In genomic region chr3:146468234-146468931, GRCh38 we compare ENCODE assay signal across 11 cellular contexts. TPM values are rescaled to one million over a fixed set of nuclear protein-coding genes. Genes with fewer than 3 reads are reported as not detected.
DNase-seq lines count a peak whose midpoint lies in the region; ATAC-seq and TF ChIP-seq lines count a peak whose summit lies in the region.
"Had no signal": no experiment of that assay in that cellular context is flagged by ENCODE, and none has a peak within 500 bp of the region (broad histone marks: within the 10 kb centered on the region; RNA-seq: fewer than 3 reads in every experiment).

No MANE protein-coding gene starts in this region.

- no peaks in the 10 kb centered on the region for H3K36me3 ChIP-seq in left ventricle myocardium inferior
- H3K36me3 ChIP-seq in subcutaneous abdominal adipose tissue (ENCODE audit: control insufficient read depth in 5 of 5, insufficient read depth in 5 of 5, low read length in 5 of 5): no peaks in the 10 kb centered on the region

- peaks cover 4% of the 10 kb centered on the region for H3K27me3 ChIP-seq in left ventricle myocardium inferior (ENCODE audit: low read depth)
- H3K27me3 ChIP-seq in subcutaneous abdominal adipose tissue (ENCODE audit: control insufficient read depth in 5 of 5, insufficient read depth in 4 of 5, low read length in 5 of 5): no peaks in the 10 kb centered on the region

- H3K4me3 ChIP-seq in astrocyte of the cerebellum (ENCODE audit: low read depth, low read length) (peak overlapping the region; percentile 25), left ventricle myocardium inferior (peak overlapping the region; percentile 70), subcutaneous abdominal adipose tissue (ENCODE audit: low read depth in 1 of 5, low read length in 5 of 5) (peak overlapping the region in 2 of 5 donors; percentile 75 to 80)

- intact Hi-C loops in left ventricle myocardium inferior (cut with micrococcal nuclease): no loop called here

- DNase-seq in HFFc6 (peak; percentile 13), astrocyte of the cerebellum (ENCODE audit: low read depth) (no peak), left ventricle myocardium inferior (no peak), NCI-H2171 treated with DMSO at 0.1 percent for 48 hours (lab: John Stamatoyannopoulos, UW) (no peak), SIG-M5 treated with dmso at 0.1 percent for 504 hours (lab: John Stamatoyannopoulos, UW; ENCODE audit: unreplicated experiment) (no peak)
- DNase-seq: NCI-H1048 had no signal

- H3K9me3 Mint-ChIP-seq in HFFc6: no peaks in the 10 kb centered on the region
- H3K9me3 Mint-ChIP-seq: dendritic cell treated with granulocyte-macrophage colony-stimulating factor and Interleukin-4, amounts not matched to agents 40 ng/mL and 50 ng/mL, for 4 days had no signal

- H3K4me1 ChIP-seq in left ventricle myocardium inferior: peaks cover 14% of the 10 kb centered on the region
- peaks cover 0 to 12% (median 10%) of the 10 kb centered on the region in 5 donors for H3K4me1 ChIP-seq in subcutaneous abdominal adipose tissue (ENCODE audit: control insufficient read depth in 5 of 5, insufficient read depth in 5 of 5, low read length in 5 of 5)

- peaks cover 53% of the 10 kb centered on the region for H3K4me1 Mint-ChIP-seq in HFFc6 (ENCODE audit: low read depth)

- TF ChIP-seq CTCF in HFFc6 (IDR thresholded peaks at IDR 0.05) (no peak), astrocyte of the cerebellum (IDR thresholded peaks at IDR 0.05; ENCODE audit: low read depth, low read length, missing control alignments) (no peak), left ventricle myocardium inferior (IDR thresholded peaks at IDR 0.05; ENCODE audit: borderline replicate concordance) (no peak)

- peaks cover 4% of the 10 kb centered on the region; the same call in 1 of the 2 replicates for H3K27me3 Mint-ChIP-seq in HFFc6 (ENCODE audit: insufficient read depth)
- H3K27me3 Mint-ChIP-seq: stimulated activated naive CD8-positive, alpha-beta T cell treated with anti-CD3 and anti-CD28 coated beads, Interleukin-15, amount 100 ng/mL, for 72 hours had no signal

- peak overlapping the region; percentile 44 for H3K27ac Mint-ChIP-seq in HFFc6

- in situ Hi-C loops in astrocyte of the cerebellum (cut with HindIII; ENCODE audit: low sequenced_read_pairs): no loop called here

- H3K9ac ChIP-seq in subcutaneous abdominal adipose tissue (ENCODE audit: low read length in 5 of 5): no peak overlapping the region

- H3K27ac ChIP-seq in left ventricle myocardium inferior (replicated peaks) (peak overlapping the region; percentile 52), subcutaneous abdominal adipose tissue (ENCODE audit: low read depth, low read length) (peak overlapping the region; percentile 17)

- ATAC-seq in GM18498 (IDR thresholded peaks at IDR 0.05; ENCODE audit: unreplicated experiment): no peak

- no peaks in the 10 kb centered on the region for H3K9me3 ChIP-seq in left ventricle myocardium inferior (replicated peaks)
- H3K9me3 ChIP-seq in subcutaneous abdominal adipose tissue (ENCODE audit: control insufficient read depth in 5 of 5, low read length in 5 of 5): no peaks in the 10 kb centered on the region

- peak overlapping the region; percentile 66 for H3K4me3 Mint-ChIP-seq in HFFc6

- H3K36me3 Mint-ChIP-seq in HFFc6 (ENCODE audit: low read depth): no peaks in the 10 kb centered on the region

RNA-seq across cellular contexts. Expression of gene PLSCR2, which starts 1.0 kb away (rescaled TPM):
- not detected for total RNA-seq in HFFc6 (2021; fragmentation: NEBNext Ultra II Directional; extraction: Animal tissue kit (Norgen Biotek cat#: 25700))
- total RNA-seq in left ventricle myocardium inferior: not detected
- total RNA-seq: activated CD8-positive, alpha-beta memory T cell treated with anti-CD3 and anti-CD28 coated beads for 36 hours had no signal
